2 cellular contexts compared by ENCODE assay signal in genomic region chr16:67436640-67437193, GRCh38.
TF ChIP-seq lines count a peak whose summit lies in the region.

No MANE protein-coding gene starts in this region.

TF ChIP-seq in IMR-90, 13 proteins besides CTCF, POLR2A, EP300 and RAD21:
- TF ChIP-seq MXI1 (IDR thresholded peaks at IDR 0.05; ENCODE audit: borderline replicate concordance, low read depth, low read length) (no peak), CHD1 (IDR thresholded peaks at IDR 0.05; ENCODE audit: low read depth, low read length) (no peak), RCOR1 (IDR thresholded peaks at IDR 0.05; ENCODE audit: insufficient replicate concordance, low read length) (no peak)

TF ChIP-seq in K562, 482 proteins besides CTCF, POLR2A, EP300 and RAD21:
- no peak for TF ChIP-seq U2AF2 (optimal IDR thresholded peaks at IDR 0.05; ENCODE audit: low read depth, low read length)
- TF ChIP-seq POLR2G (IDR thresholded peaks at IDR 0.05; ENCODE audit: low read depth, low read length): peak; percentile 57; the same call in 1 of the 2 replicates
